In the genomic region with DNA sequence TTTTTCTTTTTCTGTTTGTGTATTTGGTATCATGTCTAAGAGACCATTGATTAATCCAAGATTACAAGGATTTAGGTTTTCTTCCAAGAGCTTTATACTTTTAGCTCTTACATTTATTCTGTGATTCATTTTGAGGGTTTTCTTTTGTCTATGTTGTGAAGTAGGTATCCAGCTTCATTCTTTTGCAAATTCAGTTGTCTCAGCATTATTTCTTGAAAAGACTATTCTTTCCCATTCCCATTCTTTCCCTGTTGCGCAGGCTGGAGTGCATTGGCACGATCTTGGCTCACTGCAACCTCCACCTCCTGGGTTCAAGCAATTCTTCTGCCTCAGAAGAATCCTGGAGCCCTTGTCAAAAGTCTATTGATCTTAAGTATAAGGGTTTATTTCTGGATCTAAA, we compare ENCODE assay signal across 6 cellular contexts.
"Had no signal": no experiment of that assay in that cellular context is flagged by ENCODE, and none has a peak within 500 bp of the region (broad histone marks: within the 10 kb centered on the region; RNA-seq: fewer than 3 reads in every experiment).

No MANE protein-coding gene starts in this region.

- H3K27ac ChIP-seq: HL-60, KMS-11 had no signal

- H3K9ac ChIP-seq: KMS-11 had no signal

- FAIRE-seq: HTR-8/SVneo had no signal

- DNase-seq: IMR-90, KBM-7, KG1 had no signal

- H3K4me2 ChIP-seq: KMS-11 had no signal
